ENCODE assay signal across 16 cellular contexts in genomic region chr14:42001436-42001835, GRCh38.
DNase-seq lines count a peak whose midpoint lies in the region; ATAC-seq, FAIRE-seq and TF ChIP-seq lines count a peak whose summit lies in the region.
"Had no signal": no experiment of that assay in that cellular context is flagged by ENCODE, and none has a peak within 500 bp of the region (broad histone marks: within the 10 kb centered on the region; RNA-seq: fewer than 3 reads in every experiment).

No MANE protein-coding gene starts in this region.

- no peak overlapping the region for H3K9ac ChIP-seq in PC-3 (ENCODE audit: low read length)

- POLR2A ChIA-PET in PC-3 (lab: Charles Lee; ENCODE audit: unreplicated experiment) = no interaction called here

- no peaks in the 10 kb centered on the region for H4K20me1 ChIP-seq in PC-3 (ENCODE audit: low read length)

- FAIRE-seq in frontal cortex (lab: Jason Lieb, UNC) = no peak
- FAIRE-seq: H54 had no signal

- DNase-seq in NCI-H1105 treated with DMSO at 0.1 percent for 48 hours (lab: John Stamatoyannopoulos, UW) (peak; percentile 45), NCI-H1105 (lab: John Stamatoyannopoulos, UW) (no peak), PC-3 (peak; percentile 8), fibroblast of mammary gland (ENCODE audit: low read depth) (peak; percentile 17), mesothelial cell of epicardium (ENCODE audit: low spot score in 2 of 2, unreplicated experiment in 2 of 2) (no peak), frontal cortex (ENCODE audit: low spot score in 2 of 2) (no peak), T-helper 2 cell (no peak)
- no peak for DNase-seq in activated CD4-positive, CD25-positive, alpha-beta regulatory T cell treated with anti-CD3 and anti-CD28 coated beads, Interleukin-2, amount 50 U/mL, for 72 hours
- DNase-seq: Caco-2; CD8-positive, alpha-beta memory T cell; DMS53 had no signal

- TF ChIP-seq CTCF in PC-3 (conservative IDR thresholded peaks at IDR 0.05; ENCODE audit: low read depth, low read length) (no peak), fibroblast of mammary gland (conservative IDR thresholded peaks at IDR 0.05; ENCODE audit: control insufficient read depth, insufficient read depth, low read depth, low read length) (no peak), mesothelial cell of epicardium (IDR thresholded peaks at IDR 0.05; ENCODE audit: unreplicated experiment) (no peak)

- H3K4me3 Mint-ChIP-seq in mesothelial cell of epicardium = no peak overlapping the region
- H3K4me3 Mint-ChIP-seq: CD14-positive monocyte; CD8-positive, alpha-beta memory T cell had no signal

- no peak overlapping the region for H3K4me3 ChIP-seq in PC-3 (ENCODE audit: low read length)
- H3K4me3 ChIP-seq in fibroblast of mammary gland (ENCODE audit: control insufficient read depth, low read depth, low read length) = no peak overlapping the region

- H3F3A ChIP-seq in PC-3 (ENCODE audit: low read length, unreplicated experiment) = no peaks in the 10 kb centered on the region

- no peak overlapping the region for H3K27ac ChIP-seq in PC-3 (ENCODE audit: low read length)
- H3K27ac ChIP-seq: 22Rv1, HL-60 had no signal

- CTCF ChIA-PET in PC-3 (lab: Charles Lee) = no interaction called here

- no peaks in the 10 kb centered on the region for H3K36me3 ChIP-seq in PC-3 (ENCODE audit: low read depth, low read length)

- intact Hi-C loops in PC-3 (cut with micrococcal nuclease) = no loop called here

- no peak overlapping the region for H2AFZ ChIP-seq in PC-3 (ENCODE audit: low read length)

- H3K27ac Mint-ChIP-seq in mesothelial cell of epicardium = peak overlapping the region; percentile 68
- H3K27ac Mint-ChIP-seq: CD14-positive monocyte; CD8-positive, alpha-beta memory T cell had no signal

- H3K9me3 ChIP-seq in PC-3 (ENCODE audit: low read length) = no peaks in the 10 kb centered on the region
- H3K9me3 ChIP-seq: Caco-2 had no signal

- H3K9me3 Mint-ChIP-seq in mesothelial cell of epicardium = no peaks in the 10 kb centered on the region

- H3K9me2 ChIP-seq in PC-3 (replicated peaks; ENCODE audit: low read length) = no peaks in the 10 kb centered on the region

- H3K79me2 ChIP-seq in PC-3 (ENCODE audit: low read length) = no peaks in the 10 kb centered on the region

- BruUV-seq in PC-3 (replicated peaks; lab: Mats Ljungman, UMichigan) = no TSS peak

- no peaks in the 10 kb centered on the region for H3K27me3 ChIP-seq in PC-3 (ENCODE audit: low read length)

- no peaks in the 10 kb centered on the region for H3K36me3 Mint-ChIP-seq in mesothelial cell of epicardium
- H3K36me3 Mint-ChIP-seq: CD14-positive monocyte; CD8-positive, alpha-beta memory T cell had no signal

- H3K27me3 Mint-ChIP-seq in mesothelial cell of epicardium (ENCODE audit: low read depth) = no peaks in the 10 kb centered on the region
- H3K27me3 Mint-ChIP-seq: CD8-positive, alpha-beta memory T cell had no signal

- H3K4me1 Mint-ChIP-seq in mesothelial cell of epicardium = peaks cover 19% of the 10 kb centered on the region
- H3K4me1 Mint-ChIP-seq: CD14-positive monocyte; CD8-positive, alpha-beta memory T cell had no signal

- ATAC-seq in PC-3 = no peak
- ATAC-seq: HCT116 had no signal

- no peak overlapping the region; the same call in 1 of the 2 replicates for H3K4me2 ChIP-seq in PC-3 (ENCODE audit: low read length)

- H3K4me1 ChIP-seq in PC-3 (ENCODE audit: insufficient read depth, low read length) = peaks cover 26% of the 10 kb centered on the region
- H3K4me1 ChIP-seq: Caco-2 had no signal

Comparison
In these comparisons a context has a peak if more than half of its experiments do, and no peak if none do; other contexts are left out.
1. DNase-seq: peak in NCI-H1105 treated with DMSO at 0.1 percent for 48 hours (single experiment), PC-3 (single experiment) and fibroblast of mammary gland (single experiment); none in NCI-H1105 (single experiment), mesothelial cell of epicardium (0 of 2), frontal cortex (0 of 2), T-helper 2 cell (0 of 5) and activated CD4-positive, CD25-positive, alpha-beta regulatory T cell treated with anti-CD3 and anti-CD28 coated beads, Interleukin-2, amount 50 U/mL, for 72 hours (single experiment).